In the genomic region with DNA sequence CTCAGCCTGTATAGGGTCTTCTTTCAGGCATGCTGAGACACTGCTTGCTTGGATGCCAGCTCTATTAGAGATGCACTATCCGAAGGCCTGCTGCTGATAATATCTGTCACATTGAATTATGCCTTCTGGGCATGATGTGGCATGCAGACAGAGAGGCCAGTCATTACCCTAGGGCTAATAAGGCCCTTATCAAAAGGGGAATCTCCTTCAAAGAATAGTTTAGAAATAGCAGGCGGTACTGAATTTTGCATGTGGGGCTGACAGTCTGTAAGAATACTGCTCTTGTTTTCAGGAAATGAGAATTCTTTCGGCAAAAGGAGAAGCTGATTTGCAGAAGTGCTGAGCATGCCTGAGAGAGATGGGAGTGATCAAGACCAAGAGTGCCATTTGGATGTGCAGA, we compare ENCODE assay signal across 1 cellular context.
TF ChIP-seq lines count a peak whose summit lies in the region.

No MANE protein-coding gene starts in this region.

TF ChIP-seq in GM12878, 131 proteins besides CTCF, POLR2A, EP300 and RAD21 (continued from another document):
- TF ChIP-seq, protein P1, sequence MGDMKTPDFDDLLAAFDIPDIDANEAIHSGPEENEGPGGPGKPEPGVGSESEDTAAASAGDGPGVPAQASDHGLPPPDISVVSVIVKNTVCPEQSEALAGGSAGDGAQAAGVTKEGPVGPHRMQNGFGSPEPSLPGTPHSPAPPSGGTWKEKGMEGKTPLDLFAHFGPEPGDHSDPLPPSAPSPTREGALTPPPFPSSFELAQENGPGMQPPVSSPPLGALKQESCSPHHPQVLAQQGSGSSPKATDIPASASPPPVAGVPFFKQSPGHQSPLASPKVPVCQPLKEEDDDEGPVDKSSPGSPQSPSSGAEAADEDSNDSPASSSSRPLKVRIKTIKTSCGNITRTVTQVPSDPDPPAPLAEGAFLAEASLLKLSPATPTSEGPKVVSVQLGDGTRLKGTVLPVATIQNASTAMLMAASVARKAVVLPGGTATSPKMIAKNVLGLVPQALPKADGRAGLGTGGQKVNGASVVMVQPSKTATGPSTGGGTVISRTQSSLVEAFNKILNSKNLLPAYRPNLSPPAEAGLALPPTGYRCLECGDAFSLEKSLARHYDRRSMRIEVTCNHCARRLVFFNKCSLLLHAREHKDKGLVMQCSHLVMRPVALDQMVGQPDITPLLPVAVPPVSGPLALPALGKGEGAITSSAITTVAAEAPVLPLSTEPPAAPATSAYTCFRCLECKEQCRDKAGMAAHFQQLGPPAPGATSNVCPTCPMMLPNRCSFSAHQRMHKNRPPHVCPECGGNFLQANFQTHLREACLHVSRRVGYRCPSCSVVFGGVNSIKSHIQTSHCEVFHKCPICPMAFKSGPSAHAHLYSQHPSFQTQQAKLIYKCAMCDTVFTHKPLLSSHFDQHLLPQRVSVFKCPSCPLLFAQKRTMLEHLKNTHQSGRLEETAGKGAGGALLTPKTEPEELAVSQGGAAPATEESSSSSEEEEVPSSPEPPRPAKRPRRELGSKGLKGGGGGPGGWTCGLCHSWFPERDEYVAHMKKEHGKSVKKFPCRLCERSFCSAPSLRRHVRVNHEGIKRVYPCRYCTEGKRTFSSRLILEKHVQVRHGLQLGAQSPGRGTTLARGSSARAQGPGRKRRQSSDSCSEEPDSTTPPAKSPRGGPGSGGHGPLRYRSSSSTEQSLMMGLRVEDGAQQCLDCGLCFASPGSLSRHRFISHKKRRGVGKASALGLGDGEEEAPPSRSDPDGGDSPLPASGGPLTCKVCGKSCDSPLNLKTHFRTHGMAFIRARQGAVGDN (IDR thresholded peaks at IDR 0.05), result no peak
TF ChIP-seq in GM12878: peak in this region for 1.
